In genomic region chr16:63403792-63404191, GRCh38 we compare ENCODE assay signal across 21 cellular contexts.
"Had no signal": no experiment of that assay in that cellular context is flagged by ENCODE, and none has a peak within 500 bp of the region (broad histone marks: within the 10 kb centered on the region; RNA-seq: fewer than 3 reads in every experiment).

No MANE protein-coding gene starts in this region.

- H3K27me3 ChIP-seq: dorsolateral prefrontal cortex, esophagus muscularis mucosa, foreskin keratinocyte, gastroesophageal sphincter, heart left ventricle, hepatocyte, left lung had no signal

- H3K27ac Mint-ChIP-seq: immature natural killer cell, mesothelial cell of epicardium had no signal

- H2AFZ ChIP-seq: hepatocyte had no signal

- H3K4me3 Mint-ChIP-seq: immature natural killer cell, mesothelial cell of epicardium, naive B cell had no signal

- H3K27me3 Mint-ChIP-seq: naive B cell had no signal

- DNase-seq: dermis blood vessel endothelial cell; dorsolateral prefrontal cortex; effector CD4-positive, alpha-beta T cell; effector memory CD4-positive, alpha-beta T cell; foreskin keratinocyte; heart left ventricle; hypothalamus; immature natural killer cell; islet precursor cell; left cardiac atrium; left ventricle myocardium superior; lower lobe of right lung; mesenchymal stem cell; mucosa of descending colon; naive B cell had no signal

- H3K4me1 ChIP-seq: esophagus muscularis mucosa, foreskin keratinocyte, gastroesophageal sphincter, heart left ventricle, left lung, lower lobe of right lung had no signal

- H3K4me2 ChIP-seq: hepatocyte had no signal

- ATAC-seq: foreskin keratinocyte, gastroesophageal sphincter, heart left ventricle, left cardiac atrium, left lung, left ventricle myocardium superior, lower lobe of right lung, mucosa of descending colon had no signal

- H3K36me3 ChIP-seq: esophagus muscularis mucosa, gastroesophageal sphincter, heart left ventricle, left lung, lower lobe of right lung had no signal

- H3K36me3 Mint-ChIP-seq: immature natural killer cell, mesothelial cell of epicardium, naive B cell had no signal

- H3K4me1 Mint-ChIP-seq: immature natural killer cell, mesothelial cell of epicardium, naive B cell had no signal

- H3K9me3 ChIP-seq: left lung, lower lobe of right lung, mucosa of descending colon had no signal

- H3K27ac ChIP-seq: coronary artery, dorsolateral prefrontal cortex, esophagus muscularis mucosa, foreskin keratinocyte, gastroesophageal sphincter, heart left ventricle, hepatocyte, left lung, lower lobe of right lung had no signal

- H3K4me3 ChIP-seq: coronary artery, dorsolateral prefrontal cortex, esophagus muscularis mucosa, gastroesophageal sphincter, heart left ventricle, hepatocyte, left lung, lower lobe of right lung, mucosa of descending colon had no signal
